Comparison of ENCODE assay signal across 13 cellular contexts in genomic region chr22:41827671-41828070, GRCh38. TPM values are rescaled to one million over a fixed set of nuclear protein-coding genes. Genes with fewer than 3 reads are reported as not detected.
DNase-seq lines count a peak whose midpoint lies in the region; ATAC-seq and TF ChIP-seq lines count a peak whose summit lies in the region.
"Had no signal": no experiment of that assay in that cellular context is flagged by ENCODE, and none has a peak within 500 bp of the region (broad histone marks: within the 10 kb centered on the region; RNA-seq: fewer than 3 reads in every experiment).

No MANE protein-coding gene starts in this region.

- CTCF ChIA-PET in activated B cell treated with CpG ODN at 0.5 μM for 24 hours (lab: Charles Lee) = interaction anchor here (1.1 to 4.8 kb wide), 3 partner anchors 98 to 130 kb away, joined by 4 to 32 read pairs (median 4); partner anchors contain the start of gene TNFRSF13C

- H3K27me3 Mint-ChIP-seq in activated naive CD4-positive, alpha-beta T cell treated with anti-CD3 and anti-CD28 coated beads, Interleukin-2, amount 50 U/mL, for 24 hours = no peaks in the 10 kb centered on the region
- no peaks in the 10 kb centered on the region for H3K27me3 Mint-ChIP-seq in activated B cell treated with CpG ODN at 0.5 μM for 24 hours

- no peak for DNase-seq in activated naive CD4-positive, alpha-beta T cell treated with anti-CD3 and anti-CD28 coated beads, Interleukin-2, amount 50 U/mL, for 16 hours
- DNase-seq in activated B cell treated with CpG ODN at 0.5 μM for 24 hours (no peak), myocyte (ENCODE audit: low read depth) (peak; percentile 73), superior temporal gyrus (ENCODE audit: extremely low spot score) (peak; percentile 16), GM20000 (ENCODE audit: low spot score) (no peak), SIG-M5 treated with dmso at 0.1 percent for 504 hours (lab: John Stamatoyannopoulos, UW; ENCODE audit: unreplicated experiment) (no peak)
- DNase-seq: Caco-2; esophagus squamous epithelium; NK-92 treated with Interleukin-12 subunit alpha and Interleukin-12 subunit beta, amount 100 ng/mL, for 24 hours; SIG-M5 had no signal

- H3K4me1 Mint-ChIP-seq in activated naive CD4-positive, alpha-beta T cell treated with anti-CD3 and anti-CD28 coated beads, Interleukin-2, amount 50 U/mL, for 24 hours = peaks cover 36% of the 10 kb centered on the region
- peaks cover 38% of the 10 kb centered on the region for H3K4me1 Mint-ChIP-seq in activated B cell treated with CpG ODN at 0.5 μM for 24 hours

- no peaks in the 10 kb centered on the region for H3K36me3 Mint-ChIP-seq in activated naive CD4-positive, alpha-beta T cell treated with anti-CD3 and anti-CD28 coated beads, Interleukin-2, amount 50 U/mL, for 24 hours
- H3K36me3 Mint-ChIP-seq in activated B cell treated with CpG ODN at 0.5 μM for 24 hours (ENCODE audit: low read depth) = peaks cover 19% of the 10 kb centered on the region

- POLR2A ChIA-PET in activated B cell treated with CpG ODN at 0.5 μM for 24 hours (lab: Charles Lee) = interaction anchor here (1.4 to 11.0 kb wide), 3 partner anchors 98 to 128 kb away, joined by 4 to 221 read pairs (median 141); partner anchors contain the start of gene TNFRSF13C

- ATAC-seq in activated B cell treated with CpG ODN at 0.5 μM for 24 hours (ENCODE audit: low read depth) = no peak
- ATAC-seq in HG02642 (IDR thresholded peaks at IDR 0.05; ENCODE audit: poor library complexity, unreplicated experiment) = no peak
- ATAC-seq: GM12878 had no signal

- TF ChIP-seq CTCF in activated B cell treated with CpG ODN at 0.5 μM for 24 hours (IDR thresholded peaks at IDR 0.05) (no peak), GM20000 (IDR thresholded peaks at IDR 0.05; ENCODE audit: extremely low read depth, missing control alignments) (no peak)

- intact Hi-C loops in activated B cell treated with CpG ODN at 0.5 μM for 24 hours (cut with micrococcal nuclease) = no loop called here

- H3K4me3 Mint-ChIP-seq in activated naive CD4-positive, alpha-beta T cell treated with anti-CD3 and anti-CD28 coated beads, Interleukin-2, amount 50 U/mL, for 24 hours = no peak overlapping the region
- H3K4me3 Mint-ChIP-seq in activated B cell treated with CpG ODN at 0.5 μM for 24 hours = no peak overlapping the region

- H3K9me3 Mint-ChIP-seq in activated naive CD4-positive, alpha-beta T cell treated with anti-CD3 and anti-CD28 coated beads, Interleukin-2, amount 50 U/mL, for 24 hours = no peaks in the 10 kb centered on the region
- no peaks in the 10 kb centered on the region for H3K9me3 Mint-ChIP-seq in activated B cell treated with CpG ODN at 0.5 μM for 24 hours

- peak overlapping the region; percentile 20 for H3K27ac Mint-ChIP-seq in activated naive CD4-positive, alpha-beta T cell treated with anti-CD3 and anti-CD28 coated beads, Interleukin-2, amount 50 U/mL, for 24 hours
- H3K27ac Mint-ChIP-seq in activated B cell treated with CpG ODN at 0.5 μM for 24 hours = peak overlapping the region; percentile 55

RNA-seq across cellular contexts. Expression of gene SREBF2, which starts 5.2 kb away (rescaled TPM):
- total RNA-seq in activated B cell treated with CpG ODN at 0.5 μM for 24 hours (253 and 307 TPM in 2 replicates), myocyte (120 and 152 TPM in 2 replicates)
- polyA plus RNA-seq in myocyte (2012) = 112 TPM

RNA-seq across cellular contexts. Expression of gene CCDC134, which starts 27.2 kb away (rescaled TPM):
- total RNA-seq in activated B cell treated with CpG ODN at 0.5 μM for 24 hours = 9.2 and 13.2 TPM in 2 replicates
- total RNA-seq in myocyte = 12.3 and 22.1 TPM in 2 replicates
- 4.7 TPM for polyA plus RNA-seq in myocyte (2012)

Comparison
In these comparisons a context has a peak if more than half of its experiments do, and no peak if none do; other contexts are left out.
1. DNase-seq: peak in myocyte (single experiment) and superior temporal gyrus (single experiment); none in activated naive CD4-positive, alpha-beta T cell treated with anti-CD3 and anti-CD28 coated beads, Interleukin-2, amount 50 U/mL, for 16 hours (single experiment), activated B cell treated with CpG ODN at 0.5 μM for 24 hours (single experiment), GM20000 (single experiment) and SIG-M5 treated with dmso at 0.1 percent for 504 hours (single experiment).